Comparison of ENCODE assay signal across 8 cellular contexts in the genomic region with DNA sequence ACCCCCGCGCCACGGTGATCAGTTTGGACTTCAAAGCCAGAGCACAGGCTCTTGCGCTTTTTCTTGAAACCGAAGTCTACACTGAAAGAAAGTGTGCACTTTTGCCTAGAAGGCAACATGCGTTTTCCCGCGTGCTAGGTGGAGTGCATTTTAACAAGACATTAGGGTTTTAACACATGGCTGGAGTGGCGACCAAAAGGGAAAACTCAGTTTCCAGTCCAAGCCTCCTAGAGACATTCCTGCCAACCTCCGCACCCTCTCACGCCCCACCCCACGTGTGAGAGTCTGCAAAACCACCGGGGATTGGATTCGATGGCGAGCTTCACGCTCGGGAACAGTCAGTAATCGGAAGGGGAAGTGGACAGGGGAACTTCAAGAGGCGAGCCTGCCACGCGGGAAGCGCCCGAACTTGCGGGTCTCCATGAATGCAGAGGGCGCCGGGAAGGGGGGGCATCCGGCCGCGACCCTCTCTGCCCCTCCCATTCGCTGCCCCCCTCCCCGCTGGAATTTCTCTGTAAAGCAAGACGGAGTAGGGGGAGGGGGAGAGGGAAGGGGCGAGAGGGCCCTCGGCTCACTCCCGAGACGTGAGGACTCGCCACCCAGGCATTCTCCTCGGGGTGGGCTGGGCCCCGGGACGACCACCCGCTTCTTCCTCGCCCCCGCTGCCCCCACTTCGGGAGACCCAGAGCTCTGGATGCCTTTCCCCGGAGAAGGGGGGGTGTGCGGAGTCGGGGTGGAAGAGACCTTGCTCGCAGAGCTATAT. TPM values are rescaled to one million over a fixed set of nuclear protein-coding genes. Genes with fewer than 3 reads are reported as not detected.
DNase-seq lines count a peak whose midpoint lies in the region; ATAC-seq and TF ChIP-seq lines count a peak whose summit lies in the region.

No MANE protein-coding gene starts in this region.

- H3K27me3 ChIP-seq in endodermal cell (ENCODE audit: control insufficient read depth, insufficient read depth, low read length, poor library complexity, severe bottlenecking) (peaks cover 71% of the 10 kb centered on the region), thyroid gland (no peaks in the 10 kb centered on the region)

- H3K36me3 ChIP-seq in endodermal cell (ENCODE audit: control insufficient read depth, insufficient read depth, low read length) (no peaks in the 10 kb centered on the region), thyroid gland (no peaks in the 10 kb centered on the region)

- intact Hi-C loops in activated CD4-positive, alpha-beta memory T cell treated with anti-CD3 and anti-CD28 coated beads for 36 hours (cut with micrococcal nuclease), result loop anchor here (5.0 kb wide), 1 partner anchor 209 kb away; no protein-coding TSS in a partner anchor
- intact Hi-C loops in thyroid gland (cut with DNase I), result loop anchor here (5.0 kb wide), 1 partner anchor 1194 kb away; the partner anchor contains the start of gene TSPAN9

- H3K9ac ChIP-seq in endodermal cell (ENCODE audit: extremely low read depth, low read length, poor library complexity, severe bottlenecking), result peak overlapping the region; percentile 48

- peak; percentile 70 for DNase-seq in NCI-H82 (lab: John Stamatoyannopoulos, UW)
- no peak for DNase-seq in NCI-H82 treated with DMSO at 0.1 percent for 48 hours (lab: John Stamatoyannopoulos, UW; ENCODE audit: unreplicated experiment)
- DNase-seq in activated CD4-positive, alpha-beta memory T cell treated with anti-CD3 and anti-CD28 coated beads for 36 hours, result peak; percentile 67
- peak; percentile 92 for DNase-seq in endodermal cell
- DNase-seq in myocyte (ENCODE audit: low read depth), result peak; percentile 25
- DNase-seq in thyroid gland, result peak; percentile 51 to 54

- H3K27me3 Mint-ChIP-seq in activated CD4-positive, alpha-beta memory T cell treated with anti-CD3 and anti-CD28 coated beads for 36 hours, result no peaks in the 10 kb centered on the region
- peaks cover 67% of the 10 kb centered on the region for H3K27me3 Mint-ChIP-seq in endodermal cell (ENCODE audit: insufficient read depth)

- peak overlapping the region; percentile 99 for H3K27ac Mint-ChIP-seq in activated CD4-positive, alpha-beta memory T cell treated with anti-CD3 and anti-CD28 coated beads for 36 hours
- peak overlapping the region; percentile 95 for H3K27ac Mint-ChIP-seq in endodermal cell

- H3K36me3 Mint-ChIP-seq in activated CD4-positive, alpha-beta memory T cell treated with anti-CD3 and anti-CD28 coated beads for 36 hours, result peaks cover 18% of the 10 kb centered on the region
- peaks cover 1% of the 10 kb centered on the region for H3K36me3 Mint-ChIP-seq in endodermal cell (ENCODE audit: low read depth)

- 0 to 3% methylated on average over 9 to 48 of the region's 48 CpGs for WGBS in endodermal cell (ENCODE audit: insufficient coverage in 1 of 2, insufficient read length in 1 of 2), 2 experiments
- WGBS in thyroid gland, 2 donors, result 2 to 3% methylated on average over 31 to 38 of the region's 48 CpGs

- H3K9me3 ChIP-seq in endodermal cell (ENCODE audit: control insufficient read depth, low read length), result no peaks in the 10 kb centered on the region
- H3K9me3 ChIP-seq in thyroid gland, result no peaks in the 10 kb centered on the region

- H3K4me1 ChIP-seq in endodermal cell (ENCODE audit: control insufficient read depth, insufficient read depth, low read length) (peaks cover 4% of the 10 kb centered on the region), thyroid gland (peaks cover 17 to 26% of the 10 kb centered on the region in 2 donors)

- H3K27ac ChIP-seq in endodermal cell (ENCODE audit: low read depth, low read length), result no peak overlapping the region
- H3K27ac ChIP-seq in thyroid gland, result peak overlapping the region; percentile 48 to 97 (median 94)

- peak overlapping the region; percentile 97 for H3K4me3 Mint-ChIP-seq in activated CD4-positive, alpha-beta memory T cell treated with anti-CD3 and anti-CD28 coated beads for 36 hours
- peak overlapping the region; percentile 94 for H3K4me3 Mint-ChIP-seq in endodermal cell

- TF ChIP-seq CTCF in endodermal cell (conservative IDR thresholded peaks at IDR 0.05), result no peak
- no peak for TF ChIP-seq CTCF in thyroid gland (IDR thresholded peaks at IDR 0.05)

- CTCF ChIA-PET in activated CD4-positive, alpha-beta memory T cell treated with anti-CD3 and anti-CD28 coated beads for 36 hours (lab: Charles Lee), result interaction anchor here (1.0 to 1.8 kb wide), 6 partner anchors 106 to 164 kb away, joined by 3 to 14 read pairs (median 4); no protein-coding TSS in a partner anchor

- peaks cover 20% of the 10 kb centered on the region for H3K4me1 Mint-ChIP-seq in activated CD4-positive, alpha-beta memory T cell treated with anti-CD3 and anti-CD28 coated beads for 36 hours (ENCODE audit: low read depth)
- H3K4me1 Mint-ChIP-seq in endodermal cell, result peaks cover 19% of the 10 kb centered on the region

- no peaks in the 10 kb centered on the region for H3K9me3 Mint-ChIP-seq in activated CD4-positive, alpha-beta memory T cell treated with anti-CD3 and anti-CD28 coated beads for 36 hours
- no peaks in the 10 kb centered on the region for H3K9me3 Mint-ChIP-seq in endodermal cell

- H3K4me3 ChIP-seq in endodermal cell (ENCODE audit: low read length) (peak overlapping the region; percentile 73), thyroid gland (replicated peaks in 1 of 3) (peak overlapping the region in 2 of 3 donors; percentile 35 to 46)

- no peak for ATAC-seq in GM18502 (IDR thresholded peaks at IDR 0.05; ENCODE audit: poor library complexity, unreplicated experiment)
- no peak for ATAC-seq in HG03354 (IDR thresholded peaks at IDR 0.05; ENCODE audit: poor library complexity, severe bottlenecking, unreplicated experiment)

- TF ChIP-seq POLR2A in thyroid gland (IDR thresholded peaks at IDR 0.05), result no peak

- POLR2A ChIA-PET in activated CD4-positive, alpha-beta memory T cell treated with anti-CD3 and anti-CD28 coated beads for 36 hours (lab: Charles Lee), result interaction anchor here (0.9 to 12.3 kb wide), 14 partner anchors 9 to 164 kb away, joined by 3 to 205 read pairs (median 10); no protein-coding TSS in a partner anchor

RNA-seq across cellular contexts. Expression of gene CCND2, which starts 2.7 kb away (rescaled TPM):
- 100 to 1,000 TPM; 255 to 261 TPM for total RNA-seq in activated CD4-positive, alpha-beta memory T cell treated with anti-CD3 and anti-CD28 coated beads for 36 hours
- total RNA-seq in endodermal cell (100 to 1,000 TPM; 286 to 362 TPM), myocyte (86.6 and 107 TPM in 2 replicates), thyroid gland (100 to 1,000 TPM in 3 of 4 donors, 10 to 100 TPM in 1; 81.4 to 135 (median 122) TPM)
- polyA plus RNA-seq in endodermal cell (2013, experiment 1 of 2), result 86.6 TPM
- 81.3 TPM for polyA plus RNA-seq in endodermal cell (2013, experiment 2 of 2)
- polyA plus RNA-seq in myocyte (2012), result 36.7 TPM

RNA-seq across cellular contexts. Expression of gene TIGAR, which starts 50.2 kb away (rescaled TPM):
- 10 to 100 TPM; 12.0 to 13.6 TPM for total RNA-seq in activated CD4-positive, alpha-beta memory T cell treated with anti-CD3 and anti-CD28 coated beads for 36 hours
- 10 to 100 TPM; 19.2 to 41.3 TPM for total RNA-seq in endodermal cell
- polyA plus RNA-seq in endodermal cell (2013, experiment 1 of 2), result 7.7 TPM
- polyA plus RNA-seq in endodermal cell (2013, experiment 2 of 2), result 8.9 TPM
- 13.1 and 13.3 TPM in 2 replicates for total RNA-seq in myocyte
- 17.5 TPM for polyA plus RNA-seq in myocyte (2012)
- 1 to 10 TPM; 4.0 to 6.3 (median 5.4) TPM for total RNA-seq in thyroid gland
